29 cellular contexts compared by ENCODE assay signal in the genomic region with DNA sequence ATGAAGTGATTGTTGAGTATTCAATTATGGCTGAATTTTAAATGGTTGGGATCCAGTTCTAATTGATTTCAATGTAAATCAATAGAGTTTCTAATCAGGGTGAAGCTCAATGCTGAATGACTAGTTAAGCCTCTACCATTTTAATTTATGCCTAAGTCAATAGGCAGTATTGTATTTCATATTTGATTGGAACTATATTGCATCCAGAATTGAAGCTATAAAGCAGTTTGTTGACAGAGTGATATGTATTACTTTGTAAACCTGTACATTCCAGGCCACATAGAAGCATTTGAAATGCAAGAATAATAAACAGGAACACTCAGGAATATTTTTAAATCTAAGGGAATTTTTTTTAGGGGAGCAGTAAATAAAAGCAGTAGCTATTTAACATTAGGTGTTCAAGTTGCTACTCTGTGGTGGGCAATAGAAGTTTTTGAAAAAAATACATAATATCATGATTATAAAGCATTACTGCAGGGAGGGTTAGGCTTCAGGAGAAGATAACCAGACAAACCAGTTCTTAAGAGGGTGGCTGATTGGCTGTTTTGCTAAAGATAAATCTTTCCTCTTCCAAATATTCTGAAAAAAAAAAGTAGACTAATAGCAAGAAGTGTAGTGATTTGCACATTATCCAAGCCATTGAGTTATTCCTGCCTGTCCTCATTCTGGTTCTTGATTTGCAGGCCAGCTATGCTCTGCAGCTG.
DNase-seq lines count a peak whose midpoint lies in the region; ATAC-seq and TF ChIP-seq lines count a peak whose summit lies in the region.
"Had no signal": no experiment of that assay in that cellular context is flagged by ENCODE, and none has a peak within 500 bp of the region (broad histone marks: within the 10 kb centered on the region; RNA-seq: fewer than 3 reads in every experiment).

No MANE protein-coding gene starts in this region.

- DNase-seq in DMS153 treated with DMSO at 0.1 percent for 48 hours (lab: John Stamatoyannopoulos, UW; ENCODE audit: unreplicated experiment) = peak; percentile 84
- DNase-seq in NCI-H1105 (lab: John Stamatoyannopoulos, UW) = peak; percentile 14
- DNase-seq in NCI-H345 treated with DMSO at 0.1 percent for 48 hours (lab: John Stamatoyannopoulos, UW; ENCODE audit: unreplicated experiment) = peak; percentile 63
- peak; percentile 11 for DNase-seq in epithelial cell of esophagus (ENCODE audit: low read depth)
- DNase-seq in mesenteric fat pad (ENCODE audit: low spot score) = no peak
- DNase-seq in Right ventricle myocardium inferior (ENCODE audit: missing footprints) = no peak
- DNase-seq in hepatic stellate cell (ENCODE audit: low spot score) = no peak
- no peak for DNase-seq in G401 (ENCODE audit: low spot score)
- DNase-seq: ACHN; activated CD4-positive, CD25-positive, alpha-beta regulatory T cell treated with anti-CD3 and anti-CD28 coated beads, Interleukin-2, amount 50 U/mL, for 72 hours; activated effector memory CD4-positive, alpha-beta T cell treated with anti-CD3 and anti-CD28 coated beads, Interleukin-2, amount 50 U/mL, for 16 hours; activated naive CD8-positive, alpha-beta T cell treated with anti-CD3 and anti-CD28 coated beads, Interleukin-2, amount 10 ng/mL, durations not matched to agents 7 days and 5 days; activated T-cell treated with anti-CD3 and anti-CD28 coated beads for 4 hours; caudate nucleus; DMS79 treated with DMSO at 0.1 percent for 48 hours; hypothalamus; immature natural killer cell; KG1; NCI-H187 treated with DMSO at 0.1 percent for 48 hours; NCI-H524; sigmoid colon; stimulated activated CD4-positive, alpha-beta T cell treated with anti-CD3 and anti-CD28 coated beads, Interleukin-4, amount 100 ng/mL, for 24 hours; T-helper 17 cell; upper lobe of right lung had no signal

- in situ Hi-C loops in G401 (cut with HindIII; ENCODE audit: low sequenced_read_pairs) = no loop called here

- no peak for ATAC-seq in Right ventricle myocardium inferior
- ATAC-seq: HCT116; left lobe of liver; SK-N-SH treated with all-trans-retinoic acid at 6 μM for 48 hours; stimulated activated effector memory CD8-positive, alpha-beta T cell treated with anti-CD3 and anti-CD28 coated beads, Interleukin-12 subunit alpha, Interleukin-12 subunit beta, amount 100 ng/mL, for 72 hours; T-helper 17 cell; upper lobe of right lung had no signal

- H3K4me3 ChIP-seq in epithelial cell of esophagus (ENCODE audit: low read length) = no peak overlapping the region
- H3K4me3 ChIP-seq: prostate gland, sigmoid colon, upper lobe of right lung had no signal

- intact Hi-C loops in Right ventricle myocardium inferior (cut with DNase I) = no loop called here

- no peak for TF ChIP-seq CTCF in epithelial cell of esophagus (IDR thresholded peaks at IDR 0.05; ENCODE audit: insufficient read depth, low read depth, low read length, missing control alignments)

Comparison
In these comparisons a context has a peak if more than half of its experiments do, and no peak if none do; other contexts are left out.
1. DNase-seq: peak in DMS153 treated with DMSO at 0.1 percent for 48 hours (single experiment), NCI-H1105 (single experiment), NCI-H345 treated with DMSO at 0.1 percent for 48 hours (single experiment) and epithelial cell of esophagus (single experiment); none in mesenteric fat pad (single experiment), Right ventricle myocardium inferior (single experiment), hepatic stellate cell (single experiment) and G401 (single experiment).